In genomic region chr17:65418622-65419021, GRCh38 we compare ENCODE assay signal across 18 cellular contexts.
DNase-seq lines count a peak whose midpoint lies in the region; ATAC-seq, FAIRE-seq and TF ChIP-seq lines count a peak whose summit lies in the region.
"Had no signal": no experiment of that assay in that cellular context is flagged by ENCODE, and none has a peak within 500 bp of the region (broad histone marks: within the 10 kb centered on the region; RNA-seq: fewer than 3 reads in every experiment).

No MANE protein-coding gene starts in this region.

- DNase-seq in D721Med (ENCODE audit: insufficient read length, low spot score) (no peak), NCI-H69 (lab: John Stamatoyannopoulos, UW) (peak; percentile 8), epithelial cell of proximal tubule (ENCODE audit: low read depth) (no peak), neural progenitor cell (ENCODE audit: low spot score) (no peak), NCI-H510A treated with DMSO at 0.1 percent for 48 hours (lab: John Stamatoyannopoulos, UW) (no peak), NCI-H1105 treated with DMSO at 0.1 percent for 48 hours (lab: John Stamatoyannopoulos, UW) (no peak)
- no peak for DNase-seq in activated CD4-positive, alpha-beta T cell treated with anti-CD3 and anti-CD28 coated beads, Interleukin-2, amount 50 U/mL, for 1 hour
- DNase-seq: activated CD8-positive, alpha-beta memory T cell treated with anti-CD3 and anti-CD28 coated beads, Interleukin-2, amount 50 U/mL, for 48 hours; H9; KBM-7; NCI-H1436; stimulated activated naive CD4-positive, alpha-beta T cell treated with Interleukin-2 at 50 U/mL for 16 hours; T-helper 2 cell had no signal

- H3K4me3 ChIP-seq in epithelial cell of proximal tubule (ENCODE audit: low read depth, low read length): no peak overlapping the region
- H3K4me3 ChIP-seq in neural progenitor cell: no peak overlapping the region

- no peak for FAIRE-seq in D721Med (lab: Jason Lieb, UNC)
- FAIRE-seq: frontal cortex, urothelium cell line had no signal

- no peaks in the 10 kb centered on the region for H3K36me3 ChIP-seq in neural progenitor cell

- TF ChIP-seq CTCF in D721Med (IDR thresholded peaks at IDR 0.05; ENCODE audit: insufficient read depth, missing control alignments): peak; percentile 25
- TF ChIP-seq CTCF in epithelial cell of proximal tubule (conservative IDR thresholded peaks at IDR 0.05; ENCODE audit: low read depth, low read length): peak; percentile 29
- TF ChIP-seq CTCF in neural progenitor cell (IDR thresholded peaks at IDR 0.05): no peak

- no peak overlapping the region for H3K9ac ChIP-seq in neural progenitor cell

- no peaks in the 10 kb centered on the region for H3K36me3 Mint-ChIP-seq in neural progenitor cell
- H3K36me3 Mint-ChIP-seq: activated naive CD8-positive, alpha-beta T cell had no signal

- H3K4me3 Mint-ChIP-seq in neural progenitor cell: no peak overlapping the region
- H3K4me3 Mint-ChIP-seq: activated naive CD8-positive, alpha-beta T cell; H9 had no signal

- H3K4me2 ChIP-seq in neural progenitor cell: no peak overlapping the region

- no peaks in the 10 kb centered on the region for H3K9me3 ChIP-seq in neural progenitor cell (ENCODE audit: low read depth)

- H3K9me3 Mint-ChIP-seq in neural progenitor cell: peaks cover 7% of the 10 kb centered on the region

- peaks cover 10% of the 10 kb centered on the region for H3K4me1 Mint-ChIP-seq in neural progenitor cell
- H3K4me1 Mint-ChIP-seq: H9 had no signal

- H3K4me1 ChIP-seq in neural progenitor cell: no peaks in the 10 kb centered on the region

- ATAC-seq in GM21619 (IDR thresholded peaks at IDR 0.05; ENCODE audit: unreplicated experiment): no peak

- H3K27ac ChIP-seq in neural progenitor cell: no peak overlapping the region
- H3K27ac ChIP-seq: RWPE1 had no signal

- H3K27me3 Mint-ChIP-seq in neural progenitor cell (ENCODE audit: insufficient read depth, low read depth): peaks cover 7% of the 10 kb centered on the region

- no peaks in the 10 kb centered on the region for H4K20me1 ChIP-seq in neural progenitor cell (ENCODE audit: low read depth)

- H2AFZ ChIP-seq in neural progenitor cell (replicated peaks): peak overlapping the region; percentile 44

- H3K79me2 ChIP-seq in neural progenitor cell (ENCODE audit: low read depth): no peaks in the 10 kb centered on the region

- H3K27ac Mint-ChIP-seq in neural progenitor cell: no peak overlapping the region
- H3K27ac Mint-ChIP-seq: activated naive CD8-positive, alpha-beta T cell; H9 had no signal

- H3K27me3 ChIP-seq in neural progenitor cell: no peaks in the 10 kb centered on the region

- H3F3A ChIP-seq in neural progenitor cell (ENCODE audit: low read depth): no peaks in the 10 kb centered on the region
